Comparison of ENCODE assay signal across 8 cellular contexts in the genomic region with DNA sequence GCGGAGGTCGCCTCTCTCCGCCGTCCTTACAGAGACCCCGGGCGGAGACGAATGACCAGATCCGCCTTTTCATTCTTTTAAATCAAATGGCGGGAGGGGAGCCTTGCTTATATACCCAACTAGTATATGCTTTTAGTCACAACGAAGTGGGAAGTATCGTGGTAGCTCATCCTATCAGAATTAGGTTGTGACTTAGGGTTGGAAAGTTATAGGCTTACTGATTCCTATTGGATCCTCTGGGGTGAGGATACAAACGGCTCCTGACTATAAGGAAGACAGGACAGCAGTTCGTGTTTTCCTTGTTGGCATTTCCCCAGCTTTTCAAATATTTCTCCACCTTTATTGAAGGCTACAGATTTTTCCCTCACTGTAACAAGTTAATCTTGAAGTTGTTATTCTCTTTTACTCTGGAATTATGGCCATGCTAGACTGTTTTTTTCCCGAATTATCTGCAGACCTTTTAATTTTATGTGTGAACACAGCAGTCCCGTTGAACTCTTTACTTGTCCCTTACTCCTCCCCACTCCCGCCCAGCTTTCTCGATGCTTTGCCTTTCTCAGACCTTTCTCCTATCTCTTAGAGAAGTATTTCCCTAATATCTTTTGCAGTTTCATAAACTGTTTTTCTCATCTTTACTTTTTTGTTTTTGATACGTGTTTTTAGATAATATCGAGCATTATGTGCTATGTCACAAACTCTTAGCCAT. TPM values are rescaled to one million over a fixed set of nuclear protein-coding genes. Genes with fewer than 3 reads are reported as not detected.
DNase-seq lines count a peak whose midpoint lies in the region; ATAC-seq and TF ChIP-seq lines count a peak whose summit lies in the region.

No MANE protein-coding gene starts in this region.

- dilution Hi-C loops in mammary epithelial cell (cut with HindIII; ENCODE audit: low sequenced_read_pairs): no loop called here

- H3K4me2 ChIP-seq in mammary epithelial cell (ENCODE audit: insufficient read depth, low read depth, low read length): peak overlapping the region; percentile 92

- H3K4me1 ChIP-seq in mammary epithelial cell (ENCODE audit: insufficient read depth, low read length): peaks cover 3% of the 10 kb centered on the region

- H3K79me2 ChIP-seq in mammary epithelial cell (ENCODE audit: insufficient read depth, low read length): peaks cover 71% of the 10 kb centered on the region

- BruUV-seq in mammary epithelial cell (replicated peaks; lab: Mats Ljungman, UMichigan): TSS peak; percentile 31

- peaks cover 58% of the 10 kb centered on the region for H3K4me1 Mint-ChIP-seq in activated T-cell treated with anti-CD3 and anti-CD28 coated beads, Interleukin-2, amount 50 U/mL, for 72 hours (ENCODE audit: low read depth)

- H3K9me3 Mint-ChIP-seq in activated T-cell treated with anti-CD3 and anti-CD28 coated beads, Interleukin-2, amount 50 U/mL, for 72 hours: no peaks in the 10 kb centered on the region

- H3K27me3 ChIP-seq in mammary epithelial cell (ENCODE audit: insufficient read depth, low read length) (no peaks in the 10 kb centered on the region), layer of hippocampus (ENCODE audit: control insufficient read depth, insufficient read depth, low read length) (no peaks in the 10 kb centered on the region)

- no peak for ATAC-seq in activated T-cell treated with anti-CD3 and anti-CD28 coated beads, Interleukin-2, amount 50 U/mL, for 72 hours (replicated peaks in 1 of 2)
- peak; percentile 2 for ATAC-seq in HG02870 (IDR thresholded peaks at IDR 0.05; ENCODE audit: unreplicated experiment)

- no peak for TF ChIP-seq CTCF in mammary epithelial cell (conservative IDR thresholded peaks at IDR 0.05 in 1 of 2, IDR thresholded peaks at IDR 0.05 in 1 of 2; ENCODE audit: extremely low read depth in 1 of 2, insufficient read depth in 1 of 2, low read depth in 1 of 2, low read length in 2 of 2)

- peak overlapping the region; percentile 90 to 99 for H3K4me3 Mint-ChIP-seq in activated T-cell treated with anti-CD3 and anti-CD28 coated beads, Interleukin-2, amount 50 U/mL, for 72 hours

- H3K27ac Mint-ChIP-seq in activated T-cell treated with anti-CD3 and anti-CD28 coated beads, Interleukin-2, amount 50 U/mL, for 72 hours: peak overlapping the region; percentile 98

- H3K27me3 Mint-ChIP-seq in activated T-cell treated with anti-CD3 and anti-CD28 coated beads, Interleukin-2, amount 50 U/mL, for 72 hours (ENCODE audit: low read depth): no peaks in the 10 kb centered on the region

- peak overlapping the region; percentile 78 to 94 (median 81) for H3K4me3 ChIP-seq in mammary epithelial cell (replicated peaks in 1 of 3; ENCODE audit: insufficient read depth in 1 of 3, low read depth in 2 of 3, low read length in 3 of 3)

- H2AFZ ChIP-seq in mammary epithelial cell (ENCODE audit: low read depth, low read length): peak overlapping the region; percentile 95

- DNase-seq in activated T-cell treated with anti-CD3 and anti-CD28 coated beads, Interleukin-2, amount 50 U/mL, for 72 hours: no peak
- DNase-seq in activated T-cell treated with anti-CD3 and anti-CD28 coated beads for 4 hours (no peak), NCI-H526 (lab: John Stamatoyannopoulos, UW) (peak; percentile 16 to 49), mammary epithelial cell (peak; percentile 81), stromal cell of bone marrow (ENCODE audit: low read depth) (peak; percentile 37), mesenteric fat pad (ENCODE audit: low spot score) (no peak)

- peak overlapping the region; percentile 96 for H3K27ac ChIP-seq in mammary epithelial cell (ENCODE audit: insufficient read depth, low read depth, low read length)
- peak overlapping the region; percentile 99 for H3K27ac ChIP-seq in layer of hippocampus (ENCODE audit: low read depth, low read length)

- WGBS in mammary epithelial cell (ENCODE audit: low coverage, missing lambda C conversion rate): 4% methylated on average over 18 of the region's 19 CpGs

- intact Hi-C loops in mammary epithelial cell (cut with micrococcal nuclease): loop anchor here (1.0 to 10.0 kb wide), 2 partner anchors 62 to 950 kb away; a partner anchor contains a TSS

- CTCF ChIA-PET in mammary epithelial cell (lab: Charles Lee; ENCODE audit: low non-redundant PET): interaction anchor here (0.5 kb wide), 2 partner anchors 130 to 348 kb away, joined by 3 read pairs; no protein-coding TSS in a partner anchor

- no peaks in the 10 kb centered on the region for H3K36me3 ChIP-seq in mammary epithelial cell (ENCODE audit: insufficient read depth, low read length)

- H3K9me3 ChIP-seq in mammary epithelial cell (replicated peaks; ENCODE audit: insufficient read depth, low read length): no peaks in the 10 kb centered on the region

- H3K36me3 Mint-ChIP-seq in activated T-cell treated with anti-CD3 and anti-CD28 coated beads, Interleukin-2, amount 50 U/mL, for 72 hours (ENCODE audit: insufficient read depth in 2 of 2): peaks cover 4 to 5% of the 10 kb centered on the region in 2 donors

- peak overlapping the region; percentile 98 for H3K9ac ChIP-seq in mammary epithelial cell (ENCODE audit: insufficient read depth, low read length)

- in situ Hi-C loops in mammary epithelial cell (cut with MboI; ENCODE audit: low sequenced_read_pairs in 2 of 2): no loop called here

- no peaks in the 10 kb centered on the region for H4K20me1 ChIP-seq in mammary epithelial cell (ENCODE audit: insufficient read depth, low read length)

RNA-seq across cellular contexts. Expression of a gene that starts 0.6 kb away (rescaled TPM):
- total RNA-seq in activated T-cell treated with anti-CD3 and anti-CD28 coated beads, Interleukin-2, amount 50 U/mL, for 72 hours: 10 to 100 TPM; 29.7 to 33.5 TPM
- total RNA-seq in mammary epithelial cell (10 to 100 TPM; 12.2 to 15.3 TPM), mesenteric fat pad (7.9 TPM)
- polyA plus RNA-seq in mammary epithelial cell: 3.5 TPM
- 8.1 TPM for polyA minus RNA-seq in mammary epithelial cell

RNA-seq across cellular contexts. Expression of a gene that starts 0.9 kb away (rescaled TPM):
- total RNA-seq in activated T-cell treated with anti-CD3 and anti-CD28 coated beads, Interleukin-2, amount 50 U/mL, for 72 hours: 10 to 100 TPM; 25.5 to 26.0 TPM
- total RNA-seq in mammary epithelial cell (10 to 100 TPM; 15.3 to 20.7 TPM), mesenteric fat pad (26.6 TPM)
- polyA plus RNA-seq in mammary epithelial cell: 9.7 TPM
- 2.7 TPM for polyA minus RNA-seq in mammary epithelial cell

Comparison
In these comparisons a context has a peak if more than half of its experiments do, and no peak if none do; other contexts are left out.
1. DNase-seq: peak in NCI-H526 (2 of 2), mammary epithelial cell (single experiment) and stromal cell of bone marrow (single experiment); none in activated T-cell treated with anti-CD3 and anti-CD28 coated beads, Interleukin-2, amount 50 U/mL, for 72 hours (0 of 2), activated T-cell treated with anti-CD3 and anti-CD28 coated beads for 4 hours (single experiment) and mesenteric fat pad (single experiment).